ENCODE assay signal across 24 cellular contexts in genomic region chr1:216812966-216813365, GRCh38.
A peak's percentile ranks its signal among the peaks of the same experiment; 100 is the strongest.
DNase-seq lines count a peak whose midpoint lies in the region; ATAC-seq and TF ChIP-seq lines count a peak whose summit lies in the region.
"Had no signal": no experiment of that assay in that cellular context is flagged by ENCODE, and none has a peak within 500 bp of the region (broad histone marks: within the 10 kb centered on the region; RNA-seq: fewer than 3 reads in every experiment).

No MANE protein-coding gene starts in this region.

- TF ChIP-seq POLR2A in heart left ventricle (IDR thresholded peaks at IDR 0.05) = no peak

- H3K4me1 ChIP-seq in heart left ventricle (peaks cover 0 to 40% (median 4%) of the 10 kb centered on the region in 12 donors), right atrium auricular region (no peaks in the 10 kb centered on the region), endodermal cell (ENCODE audit: control insufficient read depth, insufficient read depth, low read length) (peaks cover 11% of the 10 kb centered on the region)
- H3K4me1 ChIP-seq: esophagus squamous epithelium, vagina had no signal

- H3K27me3 Mint-ChIP-seq in endodermal cell (ENCODE audit: insufficient read depth) = no peaks in the 10 kb centered on the region
- H3K27me3 Mint-ChIP-seq: activated CD4-positive, alpha-beta T cell treated with anti-CD3 and anti-CD28 coated beads, Interleukin-2, amount 10 ng/mL, durations not matched to agents 24 days and 14 days had no signal

- no peaks in the 10 kb centered on the region for H3K36me3 Mint-ChIP-seq in endodermal cell (ENCODE audit: low read depth)
- H3K36me3 Mint-ChIP-seq: CD8-positive, alpha-beta T cell had no signal

- DNase-seq in heart left ventricle (no peak), right atrium auricular region (ENCODE audit: low spot score) (no peak), RKO (ENCODE audit: low spot score) (peak; percentile 39), fibroblast of pulmonary artery (ENCODE audit: low read depth) (peak; percentile 2), skeletal muscle cell (ENCODE audit: low read depth) (peak; percentile 61), endodermal cell (no peak), AG20443 (ENCODE audit: low spot score) (no peak)
- DNase-seq: activated CD4-positive, alpha-beta T cell treated with anti-CD3 and anti-CD28 coated beads, Interleukin-2, amount 10 ng/mL, durations not matched to agents 24 days and 14 days; activated CD8-positive, alpha-beta memory T cell treated with anti-CD3 and anti-CD28 coated beads, Interleukin-2, amount 50 U/mL, for 48 hours; brain microvascular endothelial cell; CD8-positive, alpha-beta T cell; dorsolateral prefrontal cortex; esophagus squamous epithelium; hippocampal formation; left cardiac atrium; NCI-H1048; NCI-H2081 treated with DMSO at 0.1 percent for 48 hours; NCI-H748 treated with DMSO at 0.1 percent for 48 hours; nucleus accumbens; OCI-M1; stimulated activated CD4-positive, alpha-beta T cell treated with anti-CD3 and anti-CD28 coated beads, Interleukin-2, amount 100 ng/mL, for 48 hours had no signal

- WGBS in heart left ventricle, 4 donors = 34 to 54% (median 41%) methylated on average over 4 of the region's 4 CpGs
- WGBS in endodermal cell (ENCODE audit: insufficient coverage in 1 of 2, insufficient read length in 1 of 2), 2 experiments = 87 to 90% methylated on average over 4 of the region's 4 CpGs

- H3K4me3 ChIP-seq in heart left ventricle (no peak overlapping the region), right atrium auricular region (no peak overlapping the region), fibroblast of pulmonary artery (replicated peaks; ENCODE audit: low read depth, low read length) (no peak overlapping the region), skeletal muscle cell (ENCODE audit: low read depth, low read length) (no peak overlapping the region), endodermal cell (ENCODE audit: low read length) (no peak overlapping the region)
- H3K4me3 ChIP-seq: dorsolateral prefrontal cortex, esophagus squamous epithelium, K562, vagina had no signal

- no peaks in the 10 kb centered on the region for H3K27me3 ChIP-seq in heart left ventricle
- H3K27me3 ChIP-seq in right atrium auricular region = no peaks in the 10 kb centered on the region
- no peaks in the 10 kb centered on the region for H3K27me3 ChIP-seq in endodermal cell (ENCODE audit: control insufficient read depth, insufficient read depth, low read length, poor library complexity, severe bottlenecking)
- H3K27me3 ChIP-seq: brain microvascular endothelial cell, dorsolateral prefrontal cortex, esophagus squamous epithelium, vagina had no signal

- intact Hi-C loops in heart left ventricle (cut with DNase I) = loop anchor here in 1 of 10 donors (10.0 kb wide), 1 partner anchor 262 kb away; no protein-coding TSS in a partner anchor

- no peak overlapping the region for H3K9ac ChIP-seq in endodermal cell (ENCODE audit: extremely low read depth, low read length, poor library complexity, severe bottlenecking)

- H3K27ac Mint-ChIP-seq in endodermal cell = no peak overlapping the region
- H3K27ac Mint-ChIP-seq: activated CD4-positive, alpha-beta T cell treated with anti-CD3 and anti-CD28 coated beads, Interleukin-2, amount 10 ng/mL, durations not matched to agents 24 days and 14 days; CD8-positive, alpha-beta T cell had no signal

- H3K4me1 Mint-ChIP-seq in endodermal cell = peaks cover 16% of the 10 kb centered on the region
- H3K4me1 Mint-ChIP-seq: activated CD4-positive, alpha-beta T cell treated with anti-CD3 and anti-CD28 coated beads, Interleukin-2, amount 10 ng/mL, durations not matched to agents 24 days and 14 days had no signal

- no peaks in the 10 kb centered on the region for H3K9me3 Mint-ChIP-seq in endodermal cell
- H3K9me3 Mint-ChIP-seq: activated CD4-positive, alpha-beta T cell treated with anti-CD3 and anti-CD28 coated beads, Interleukin-2, amount 10 ng/mL, durations not matched to agents 24 days and 14 days; CD8-positive, alpha-beta T cell had no signal

- H3K36me3 ChIP-seq in heart left ventricle (no peaks in the 10 kb centered on the region), right atrium auricular region (no peaks in the 10 kb centered on the region), endodermal cell (ENCODE audit: control insufficient read depth, insufficient read depth, low read length) (no peaks in the 10 kb centered on the region)
- H3K36me3 ChIP-seq: brain microvascular endothelial cell, esophagus squamous epithelium, vagina had no signal

- ATAC-seq in heart left ventricle (peak in 3 of 4 donors; percentile 44 to 57 (median 52)), GM21367 (IDR thresholded peaks at IDR 0.05; ENCODE audit: unreplicated experiment) (no peak)
- ATAC-seq: CD8-positive, alpha-beta T cell; K562 had no signal

- TF ChIP-seq CTCF in heart left ventricle (IDR thresholded peaks at IDR 0.05) = no peak
- TF ChIP-seq CTCF in right atrium auricular region (IDR thresholded peaks at IDR 0.05) = no peak
- no peak for TF ChIP-seq CTCF in fibroblast of pulmonary artery (IDR thresholded peaks at IDR 0.05; ENCODE audit: low read length, missing control alignments)
- TF ChIP-seq CTCF in endodermal cell (conservative IDR thresholded peaks at IDR 0.05) = no peak

- H3K27ac ChIP-seq in heart left ventricle (peak overlapping the region in 4 of 12 donors; percentile 54 to 91 (median 83)), right atrium auricular region (no peak overlapping the region), endodermal cell (ENCODE audit: low read depth, low read length) (no peak overlapping the region)
- H3K27ac ChIP-seq: brain microvascular endothelial cell, esophagus squamous epithelium, vagina had no signal

- no peak overlapping the region for H3K4me3 Mint-ChIP-seq in endodermal cell
- H3K4me3 Mint-ChIP-seq: activated CD4-positive, alpha-beta T cell treated with anti-CD3 and anti-CD28 coated beads, Interleukin-2, amount 10 ng/mL, durations not matched to agents 24 days and 14 days; CD8-positive, alpha-beta T cell had no signal

- H3K9me3 ChIP-seq in heart left ventricle (no peaks in the 10 kb centered on the region), right atrium auricular region (no peaks in the 10 kb centered on the region), endodermal cell (ENCODE audit: control insufficient read depth, low read length) (no peaks in the 10 kb centered on the region)
- H3K9me3 ChIP-seq: esophagus squamous epithelium, vagina had no signal

Comparison
In these comparisons a context has a peak if more than half of its experiments do, and no peak if none do; other contexts are left out.
1. DNase-seq: peak in RKO (single experiment), fibroblast of pulmonary artery (single experiment) and skeletal muscle cell (single experiment); none in heart left ventricle (0 of 5), right atrium auricular region (single experiment), endodermal cell (single experiment) and AG20443 (single experiment).